In genomic region chr7:91265693-91266066, GRCh38 we compare ENCODE assay signal across 8 cellular contexts. TPM values are rescaled to one million over a fixed set of nuclear protein-coding genes. Genes with fewer than 3 reads are reported as not detected.
DNase-seq lines count a peak whose midpoint lies in the region; ATAC-seq and TF ChIP-seq lines count a peak whose summit lies in the region.

No MANE protein-coding gene starts in this region.

- peaks cover 19 to 48% (median 30%) of the 10 kb centered on the region in 5 donors for H3K27me3 Mint-ChIP-seq in naive thymus-derived CD8-positive, alpha-beta T cell

- ATAC-seq in naive thymus-derived CD8-positive, alpha-beta T cell: no peak
- no peak for ATAC-seq in GM19023 (IDR thresholded peaks at IDR 0.05; ENCODE audit: unreplicated experiment)

- no peak overlapping the region for H3K9ac ChIP-seq in KMS-11
- H3K9ac ChIP-seq in duodenal mucosa (ENCODE audit: low read depth in 1 of 2, low read length in 2 of 2): peak overlapping the region; percentile 46 to 67

- POLR2A ChIA-PET in naive thymus-derived CD8-positive, alpha-beta T cell (lab: Charles Lee): no interaction called here

- H3K27me3 ChIP-seq in KMS-11 (ENCODE audit: insufficient read depth, low read depth) (no peaks in the 10 kb centered on the region; the same call in 1 of the 2 replicates), duodenal mucosa (ENCODE audit: control insufficient read depth in 1 of 2, insufficient read depth in 2 of 2, low read length in 2 of 2) (no peaks in the 10 kb centered on the region)

- H3K4me1 Mint-ChIP-seq in naive thymus-derived CD8-positive, alpha-beta T cell: peaks cover 1 to 18% (median 9%) of the 10 kb centered on the region in 4 donors

- H3K4me3 ChIP-seq in AG10803 (ENCODE audit: low read length): peak overlapping the region; percentile 85
- H3K4me3 ChIP-seq in KMS-11 (IDR thresholded peaks at IDR 0.05; ENCODE audit: insufficient read depth, low read depth, low read length): no peak overlapping the region
- peak overlapping the region; percentile 79 to 91 for H3K4me3 ChIP-seq in duodenal mucosa (ENCODE audit: low read depth in 1 of 2, low read length in 2 of 2)

- no peaks in the 10 kb centered on the region for H3K79me2 ChIP-seq in KMS-11 (ENCODE audit: insufficient read depth, low read depth)

- H3K36me3 ChIP-seq in KMS-11 (ENCODE audit: insufficient read depth) (no peaks in the 10 kb centered on the region), duodenal mucosa (ENCODE audit: control insufficient read depth in 1 of 2, insufficient read depth in 2 of 2, low read length in 2 of 2) (no peaks in the 10 kb centered on the region)

- peak overlapping the region in 6 of 10 donors; percentile 10 to 83 (median 50) for H3K4me3 Mint-ChIP-seq in naive thymus-derived CD8-positive, alpha-beta T cell

- TF ChIP-seq CTCF in AG10803 (conservative IDR thresholded peaks at IDR 0.05; ENCODE audit: low read length) (no peak), KMS-11 (conservative IDR thresholded peaks at IDR 0.05; ENCODE audit: low read depth, low read length) (no peak)

- H4K20me1 ChIP-seq in KMS-11 (ENCODE audit: insufficient read depth): no peaks in the 10 kb centered on the region

- no peaks in the 10 kb centered on the region for H3K36me3 Mint-ChIP-seq in naive thymus-derived CD8-positive, alpha-beta T cell

- H3K4me1 ChIP-seq in KMS-11 (ENCODE audit: low read depth, poor library complexity, severe bottlenecking) (peaks cover 8% of the 10 kb centered on the region), duodenal mucosa (ENCODE audit: control insufficient read depth in 1 of 2, insufficient read depth in 2 of 2, low read length in 2 of 2) (peaks cover 28 to 31% of the 10 kb centered on the region in 2 donors)

- DNase-seq in AG10803 (ENCODE audit: low read depth) (no peak), SIG-M5 treated with dmso at 0.1 percent for 504 hours (lab: John Stamatoyannopoulos, UW; ENCODE audit: unreplicated experiment) (no peak), NCI-H1694 (lab: John Stamatoyannopoulos, UW) (no peak)
- DNase-seq in naive thymus-derived CD8-positive, alpha-beta T cell: no peak
- DNase-seq in activated CD4-positive, alpha-beta T cell treated with anti-CD3 and anti-CD28 coated beads for 48 hours: no peak

- H3K4me2 ChIP-seq in KMS-11: peak overlapping the region; percentile 49

- no peaks in the 10 kb centered on the region for H3K9me3 ChIP-seq in duodenal mucosa (ENCODE audit: control insufficient read depth in 1 of 2, low read length in 2 of 2)

- H2AFZ ChIP-seq in KMS-11 (ENCODE audit: low read depth): peak overlapping the region; percentile 95; the same call in 1 of the 2 replicates

- no peak overlapping the region for H3K27ac Mint-ChIP-seq in naive thymus-derived CD8-positive, alpha-beta T cell

- H3K27ac ChIP-seq in KMS-11: no peak overlapping the region
- peak overlapping the region; percentile 90 for H3K27ac ChIP-seq in duodenal mucosa (ENCODE audit: low read depth, low read length)

- H3K9me3 Mint-ChIP-seq in naive thymus-derived CD8-positive, alpha-beta T cell: no peaks in the 10 kb centered on the region

RNA-seq across cellular contexts. Expression of gene FZD1, which starts 1.4 kb away (rescaled TPM):
- not detected for total RNA-seq in naive thymus-derived CD8-positive, alpha-beta T cell
- polyA plus RNA-seq in naive thymus-derived CD8-positive, alpha-beta T cell: under 1 TPM in 1 of 3 donors, not detected in 2; 0.07 TPM
